ENCODE assay signal across 26 cellular contexts in genomic region chr11:44257338-44258189, GRCh38. TPM values are rescaled to one million over a fixed set of nuclear protein-coding genes. Genes with fewer than 3 reads are reported as not detected.
A peak's percentile ranks its signal among the peaks of the same experiment; 100 is the strongest.
DNase-seq lines count a peak whose midpoint lies in the region; ATAC-seq, FAIRE-seq and TF ChIP-seq lines count a peak whose summit lies in the region.
"Had no signal": no experiment of that assay in that cellular context is flagged by ENCODE, and none has a peak within 500 bp of the region (broad histone marks: within the 10 kb centered on the region; RNA-seq: fewer than 3 reads in every experiment).

No MANE protein-coding gene starts in this region.

- H3K9me3 ChIP-seq in GM12878 (replicated peaks; ENCODE audit: control insufficient read depth, insufficient read depth, low read length) (peaks cover 1% of the 10 kb centered on the region; the same call in 2 of the 3 replicates), stomach (peaks cover 3 to 11% (median 7%) of the 10 kb centered on the region in 4 donors)

- in situ Hi-C loops in GM12878 (cut with MboI) = no loop called here

- WGBS in GM12878 (ENCODE audit: insufficient coverage, insufficient replicate concordance, low lambda C conversion rate, missing lambda C conversion rate) = 86% methylated on average over 8 of the region's 8 CpGs
- WGBS in stomach, 5 donors = 94 to 98% (median 95%) methylated on average over 8 of the region's 8 CpGs

- H3K27ac Mint-ChIP-seq in natural killer cell treated with Interleukin-12 subunit alpha and Interleukin-12 subunit beta and Interleukin-15 and Interleukin-18, amount 100 ng/mL, for 72 hours = no peak overlapping the region
- H3K27ac Mint-ChIP-seq in natural killer cell = no peak overlapping the region
- H3K27ac Mint-ChIP-seq: dendritic cell treated with granulocyte-macrophage colony-stimulating factor and Interleukin-4, amounts not matched to agents 40 ng/mL and 50 ng/mL, for 4 days had no signal

- no peaks in the 10 kb centered on the region for H3K36me3 ChIP-seq in KMS-11 (ENCODE audit: insufficient read depth)
- H3K36me3 ChIP-seq in GM12878 (ENCODE audit: control insufficient read depth in 2 of 2, insufficient read depth in 2 of 2, low read length in 1 of 2) = no peaks in the 10 kb centered on the region
- no peaks in the 10 kb centered on the region for H3K36me3 ChIP-seq in stomach
- H3K36me3 ChIP-seq: breast epithelium, lower lobe of right lung had no signal

- no peaks in the 10 kb centered on the region for H3K79me2 ChIP-seq in KMS-11 (ENCODE audit: insufficient read depth, low read depth)
- no peaks in the 10 kb centered on the region for H3K79me2 ChIP-seq in GM12878 (ENCODE audit: control insufficient read depth, insufficient read depth, low read length)
- H3K79me2 ChIP-seq: hepatocyte had no signal

- intact Hi-C loops in natural killer cell (cut with micrococcal nuclease) (no loop called here), GM12878 (cut with micrococcal nuclease; ENCODE audit: unreplicated experiment) (no loop called here), stomach (cut with DNase I; ENCODE audit: low total_unique reads) (no loop called here)

- SMC1A ChIA-PET in GM12878 (lab: Charles Lee; ENCODE audit: uncharacterized antibody, unreplicated experiment) = no interaction called here

- H4K20me1 ChIP-seq in KMS-11 (ENCODE audit: insufficient read depth) (no peaks in the 10 kb centered on the region), GM12878 (ENCODE audit: control insufficient read depth, insufficient read depth) (no peaks in the 10 kb centered on the region)

- H2AFZ ChIP-seq in KMS-11 (ENCODE audit: low read depth) (no peak overlapping the region; the same call in 1 of the 2 replicates), GM12878 (ENCODE audit: control insufficient read depth, low read depth, low read length) (peak overlapping the region; percentile 43)
- H2AFZ ChIP-seq: hepatocyte had no signal

- H3K27ac ChIP-seq in KMS-11 (peak overlapping the region; percentile 41), GM12878 (ENCODE audit: control insufficient read depth, insufficient read depth) (no peak overlapping the region), stomach (no peak overlapping the region)
- H3K27ac ChIP-seq: hepatocyte, lower lobe of right lung had no signal

- no peak overlapping the region for H3K4me3 ChIP-seq in KMS-11 (IDR thresholded peaks at IDR 0.05; ENCODE audit: insufficient read depth, low read depth, low read length)
- no peak overlapping the region for H3K4me3 ChIP-seq in GM12878
- H3K4me3 ChIP-seq in stomach = no peak overlapping the region
- H3K4me3 ChIP-seq: breast epithelium, hepatocyte, lower lobe of right lung had no signal

- H3K9ac ChIP-seq in KMS-11 (no peak overlapping the region; the same call in 1 of the 2 replicates), GM12878 (ENCODE audit: control insufficient read depth, insufficient read depth, low read length) (no peak overlapping the region)

- H3K27me3 ChIP-seq in KMS-11 (ENCODE audit: insufficient read depth, low read depth) (no peaks in the 10 kb centered on the region), GM12878 (replicated peaks in 1 of 2; ENCODE audit: control insufficient read depth in 2 of 2, insufficient read depth in 2 of 2, low read length in 1 of 2) (no peaks in the 10 kb centered on the region), stomach (no peaks in the 10 kb centered on the region)
- H3K27me3 ChIP-seq: breast epithelium, hepatocyte had no signal

- no TSS peak for BruUV-seq in GM12878 (replicated peaks; lab: Mats Ljungman, UMichigan)

- POLR2A ChIA-PET in GM12878 (lab: Charles Lee) = no interaction called here

- peaks cover 7% of the 10 kb centered on the region for H3K36me3 Mint-ChIP-seq in natural killer cell treated with Interleukin-12 subunit alpha and Interleukin-12 subunit beta and Interleukin-15 and Interleukin-18, amount 100 ng/mL, for 72 hours
- peaks cover 9% of the 10 kb centered on the region for H3K36me3 Mint-ChIP-seq in natural killer cell

- H3K4me3 Mint-ChIP-seq in natural killer cell treated with Interleukin-12 subunit alpha and Interleukin-12 subunit beta and Interleukin-15 and Interleukin-18, amount 100 ng/mL, for 72 hours = no peak overlapping the region
- no peak overlapping the region for H3K4me3 Mint-ChIP-seq in natural killer cell
- H3K4me3 Mint-ChIP-seq: dendritic cell treated with granulocyte-macrophage colony-stimulating factor and Interleukin-4, amounts not matched to agents 40 ng/mL and 50 ng/mL, for 4 days had no signal

- TF ChIP-seq CTCF in natural killer cell (IDR thresholded peaks at IDR 0.05) (no peak), KMS-11 (conservative IDR thresholded peaks at IDR 0.05; ENCODE audit: low read depth, low read length) (no peak), GM12878 (IDR thresholded peaks at IDR 0.05 in 2 of 3, conservative IDR thresholded peaks at IDR 0.05 in 1 of 3; ENCODE audit: control insufficient read depth in 2 of 3, extremely low read depth in 1 of 3, insufficient read depth in 1 of 3, low read depth in 3 of 3, low read length in 3 of 3) (no peak), stomach (IDR thresholded peaks at IDR 0.05) (no peak)

- H3K4me1 ChIP-seq in KMS-11 (ENCODE audit: low read depth, poor library complexity, severe bottlenecking) = peaks cover 75% of the 10 kb centered on the region
- H3K4me1 ChIP-seq in GM12878 (ENCODE audit: control insufficient read depth, insufficient read depth, low read length) = peaks cover 4% of the 10 kb centered on the region
- H3K4me1 ChIP-seq in stomach = peaks cover 0 to 10% (median 4%) of the 10 kb centered on the region in 4 donors
- H3K4me1 ChIP-seq: breast epithelium, lower lobe of right lung had no signal

- FAIRE-seq in GM12878 (lab: Jason Lieb, UNC) = no peak
- FAIRE-seq: endothelial cell of umbilical vein, HepG2, urothelium cell line had no signal

- ATAC-seq in natural killer cell treated with Interleukin-12 subunit alpha and Interleukin-12 subunit beta and Interleukin-15 and Interleukin-18, amount 100 ng/mL, for 72 hours = peak; percentile 18 to 20
- no peak for ATAC-seq in natural killer cell
- ATAC-seq in GM12878 = peak; percentile 26; the same call in 2 of the 3 replicates
- ATAC-seq in GM18868 (IDR thresholded peaks at IDR 0.05; ENCODE audit: unreplicated experiment) = no peak
- no peak for ATAC-seq in GM19452 (IDR thresholded peaks at IDR 0.05; ENCODE audit: unreplicated experiment)
- ATAC-seq: HCT116 had no signal

- H3K27me3 Mint-ChIP-seq in natural killer cell treated with Interleukin-12 subunit alpha and Interleukin-12 subunit beta and Interleukin-15 and Interleukin-18, amount 100 ng/mL, for 72 hours = peaks cover 0 to 4% of the 10 kb centered on the region in 2 donors
- no peaks in the 10 kb centered on the region for H3K27me3 Mint-ChIP-seq in natural killer cell (ENCODE audit: low read depth in 2 of 2)
- H3K27me3 Mint-ChIP-seq: dendritic cell treated with granulocyte-macrophage colony-stimulating factor and Interleukin-4, amounts not matched to agents 40 ng/mL and 50 ng/mL, for 4 days had no signal

- TF ChIP-seq EP300 in GM12878 (IDR thresholded peaks at IDR 0.05; ENCODE audit: borderline replicate concordance in 1 of 2, control insufficient read depth in 1 of 2, low read depth in 2 of 2, low read length in 2 of 2) (no peak), stomach (IDR thresholded peaks at IDR 0.05) (no peak)

- no peak for TF ChIP-seq POLR2A in GM12878 (IDR thresholded peaks at IDR 0.05; ENCODE audit: low read depth, low read length)
- no peak for TF ChIP-seq POLR2A in stomach (IDR thresholded peaks at IDR 0.05)

- peaks cover 20 to 28% of the 10 kb centered on the region in 2 donors for H3K4me1 Mint-ChIP-seq in natural killer cell treated with Interleukin-12 subunit alpha and Interleukin-12 subunit beta and Interleukin-15 and Interleukin-18, amount 100 ng/mL, for 72 hours (ENCODE audit: low read depth in 2 of 2)
- peaks cover 27 to 40% of the 10 kb centered on the region in 2 donors for H3K4me1 Mint-ChIP-seq in natural killer cell

- peaks cover 5% of the 10 kb centered on the region for H3K9me3 Mint-ChIP-seq in natural killer cell treated with Interleukin-12 subunit alpha and Interleukin-12 subunit beta and Interleukin-15 and Interleukin-18, amount 100 ng/mL, for 72 hours
- H3K9me3 Mint-ChIP-seq in natural killer cell = peaks cover 4 to 7% of the 10 kb centered on the region in 2 donors

- DNase-seq in natural killer cell treated with Interleukin-12 subunit alpha and Interleukin-12 subunit beta and Interleukin-15 and Interleukin-18, amount 100 ng/mL, for 72 hours (ENCODE audit: low spot score) = no peak
- DNase-seq in natural killer cell = no peak
- no peak for DNase-seq in GM12878 (ENCODE audit: low read depth, low spot score)
- peak; percentile 19 for DNase-seq in stomach
- no peak for DNase-seq in iPS-NIHi7 (ENCODE audit: extremely low spot score)
- DNase-seq: AML-193; islet precursor cell; lower lobe of right lung; NCI-H1694 treated with DMSO at 0.1 percent for 48 hours; NCI-H226; NCI-H82; SHP77 treated with DMSO at 0.1 percent for 48 hours; stimulated activated CD4-positive, alpha-beta T cell treated with anti-CD3 and anti-CD28 coated beads, Interleukin-12 subunit alpha, Interleukin-12 subunit beta, amount 100 ng/mL, for 4 hours; stimulated activated CD8-positive, alpha-beta memory T cell treated with anti-CD3 and anti-CD28 coated beads, Interleukin-4, amount 100 ng/mL, for 48 hours had no signal

- no peak for TF ChIP-seq RAD21 in GM12878 (IDR thresholded peaks at IDR 0.05; ENCODE audit: insufficient read depth, low read depth, low read length)

- CTCF ChIA-PET in GM12878 (lab: Yijun Ruan, JAX) = interaction anchor here (0.6 to 1.4 kb wide), 2 partner anchors 124 to 180 kb away, joined by 3 read pairs; no protein-coding TSS in a partner anchor

- peak overlapping the region; percentile 64 for H3K4me2 ChIP-seq in KMS-11
- no peak overlapping the region for H3K4me2 ChIP-seq in GM12878 (ENCODE audit: control insufficient read depth, insufficient read depth)
- H3K4me2 ChIP-seq: hepatocyte had no signal

- RAD21 ChIA-PET in GM12878 (lab: Charles Lee; ENCODE audit: unreplicated experiment) = interaction anchor here (2.3 kb wide), 1 partner anchor 124 kb away, joined by 6 read pairs; no protein-coding TSS in a partner anchor

RNA-seq across cellular contexts. Expression of gene ALX4, which starts 52.4 kb away (rescaled TPM):
- not detected for total RNA-seq in natural killer cell treated with Interleukin-12 subunit alpha and Interleukin-12 subunit beta and Interleukin-15 and Interleukin-18, amount 100 ng/mL, for 72 hours
- total RNA-seq in natural killer cell (not detected), GM12878 (2014; rRNA removed) (not detected in 2 replicates), GM12878 (2014; rRNA removed; fragmentation: Illumina TruSeq; extraction: Trizol) (not detected in 2 replicates), GM12878 (2021) (not detected in 2 replicates), stomach (not detected)
- not detected in 2 replicates for total RNA-seq in GM12878 (2013; cell fraction: nucleolus; rRNA removed)
- not detected for polyA plus RNA-seq in GM12878 (2011; ENCODE audit: low read depth)
- polyA plus RNA-seq in GM12878 (2011; rRNA removed) (not detected in 2 replicates), GM12878 (2014; fragmentation: Illumina TruSeq; extraction: Trizol) (not detected in 2 replicates), GM12878 (2014; fragmentation: Nextera tagmentation; extraction: Ambion mirVana) (not detected), GM12878 (2014; rRNA removed) (not detected in 2 replicates), GM12878 (2016; fragmentation: Nextera tagmentation; extraction: Ambion mirVana) (not detected), stomach (not detected)
- not detected in 2 replicates for polyA plus RNA-seq in GM12878 (2011; cell fraction: cytosol; rRNA removed)
- polyA plus RNA-seq in GM12878 (2011; cell fraction: nucleus; rRNA removed) = not detected in 2 replicates
- 0.01 TPM in 1 of 2 replicates, not detected in the other for polyA plus RNA-seq in GM12878 (2012)
- polyA minus RNA-seq in GM12878 (2011; rRNA and poly(A)+ RNA removed) = not detected in 2 replicates
- polyA minus RNA-seq in GM12878 (2011; cell fraction: cytosol; rRNA and poly(A)+ RNA removed) = not detected in 2 replicates
- polyA minus RNA-seq in GM12878 (2011; cell fraction: nucleus; rRNA and poly(A)+ RNA removed) = not detected in 2 replicates
- total RNA-seq: activated CD8-positive, alpha-beta memory T cell treated with anti-CD3 and anti-CD28 coated beads for 36 hours; endothelial cell of umbilical vein; fibroblast of villous mesenchyme; HepG2; lower lobe of right lung had no signal
- polyA plus RNA-seq: endothelial cell of umbilical vein, HepG2 had no signal

Comparison
In these comparisons a context has a peak if more than half of its experiments do, and no peak if none do; other contexts are left out.
1. ATAC-seq: peak in natural killer cell treated with Interleukin-12 subunit alpha and Interleukin-12 subunit beta and Interleukin-15 and Interleukin-18, amount 100 ng/mL, for 72 hours (2 of 2) and GM12878 (single experiment); none in natural killer cell (0 of 3), GM18868 (single experiment) and GM19452 (single experiment).